ENCODE assay signal across 9 cellular contexts in the genomic region with DNA sequence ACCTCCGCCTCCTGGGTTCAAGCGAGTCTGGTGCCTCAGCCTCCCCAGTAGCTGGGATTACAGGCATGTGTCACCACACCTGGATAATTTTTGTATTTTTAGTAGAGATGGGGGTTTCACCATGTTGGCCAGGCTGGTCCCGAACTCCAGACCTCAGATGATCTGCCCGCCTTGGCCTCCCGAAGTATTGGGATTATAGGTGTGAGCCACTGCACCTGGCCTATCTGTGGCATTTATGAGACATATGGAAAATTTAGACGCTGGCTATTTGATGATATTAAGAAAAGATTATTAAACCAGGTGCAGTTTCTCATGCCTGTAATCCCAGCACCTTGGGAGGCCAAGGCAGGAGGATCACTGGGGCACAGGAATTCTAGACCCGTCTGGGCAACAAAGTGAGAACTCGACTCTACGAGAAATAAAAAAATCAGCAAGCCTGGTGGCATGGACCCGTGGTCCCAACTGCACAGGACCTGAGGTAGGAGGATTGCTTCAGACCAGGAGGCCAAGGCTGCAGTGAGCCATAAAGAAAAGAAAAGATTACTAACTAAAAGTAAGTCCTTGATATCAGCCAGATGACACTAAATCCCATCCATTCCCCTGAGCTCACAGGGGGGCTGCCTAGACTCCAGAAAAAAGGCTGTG. TPM values are rescaled to one million over a fixed set of nuclear protein-coding genes. Genes with fewer than 3 reads are reported as not detected.
A peak's percentile ranks its signal among the peaks of the same experiment; 100 is the strongest.
DNase-seq lines count a peak whose midpoint lies in the region; ATAC-seq, FAIRE-seq and TF ChIP-seq lines count a peak whose summit lies in the region.
"Not testable (repeated sequence)": the region's sequence is repeated elsewhere in the genome, so short reads cannot be mapped to it uniquely, and the experiment has no call there.
"Had no signal": no experiment of that assay in that cellular context is flagged by ENCODE, and none has a peak within 500 bp of the region (broad histone marks: within the 10 kb centered on the region; RNA-seq: fewer than 3 reads in every experiment).

No MANE protein-coding gene starts in this region.

- not testable (repeated sequence) for H3K27me3 ChIP-seq in RWPE2 (ENCODE audit: insufficient read depth, poor library complexity, severe bottlenecking); K562 (ENCODE audit: control insufficient read depth in 2 of 2, insufficient read depth in 2 of 2, low read length in 2 of 2); HepG2 (ENCODE audit: control insufficient read depth in 1 of 2, insufficient read depth in 2 of 2, low read length in 2 of 2); ovary

- intact Hi-C loops in K562 (cut with micrococcal nuclease); head of caudate nucleus (cut with DNase I); HepG2 (cut with micrococcal nuclease; ENCODE audit: unreplicated experiment); ovary (cut with DNase I): not testable (repeated sequence)

- POLR2A ChIA-PET in K562 (lab: Yijun Ruan, JAX): interaction anchor here (0.6 to 3.0 kb wide), 4 partner anchors 12 to 1339 kb away, joined by 3 to 8 read pairs (median 5); no protein-coding TSS in a partner anchor
- POLR2A ChIA-PET in HepG2 (lab: Yijun Ruan, JAX): interaction anchor here (1.0 kb wide), 1 partner anchor 8 kb away, joined by 4 read pairs; no protein-coding TSS in a partner anchor

- in situ Hi-C loops in K562 (cut with MboI); HepG2 (cut with HindIII; ENCODE audit: extremely low pct_ligation_motif_present, low pct_unique_long_range_greater_than_20kb): not testable (repeated sequence)

- not testable (repeated sequence) for H3K4me3 ChIP-seq in RWPE2 (ENCODE audit: severe bottlenecking); K562; HepG2 (replicated peaks in 1 of 3; ENCODE audit: insufficient read depth in 1 of 3, low read depth in 2 of 3, low read length in 3 of 3); ovary

- not testable (repeated sequence) for TF ChIP-seq CTCF in RWPE2 (IDR thresholded peaks at IDR 0.05; ENCODE audit: poor library complexity, severe bottlenecking); K562 (IDR thresholded peaks at IDR 0.05 in 2 of 3, conservative IDR thresholded peaks at IDR 0.05 in 1 of 3; ENCODE audit: insufficient read depth in 2 of 3, low read depth in 1 of 3, low read length in 3 of 3); HepG2 (CRISPR knock-in tag; IDR thresholded peaks at IDR 0.05); ovary (IDR thresholded peaks at IDR 0.05)

- not testable (repeated sequence) for H2AFZ ChIP-seq in K562 (ENCODE audit: low read depth, low read length); HepG2 (ENCODE audit: low read length)

- H3K9me3 ChIP-seq in RWPE2 (ENCODE audit: severe bottlenecking); K562 (replicated peaks; ENCODE audit: control insufficient read depth, insufficient read depth, low read depth, low read length); HepG2 (ENCODE audit: low read length); ovary: not testable (repeated sequence)

- not testable (repeated sequence) for H3K9me1 ChIP-seq in K562 (ENCODE audit: control insufficient read depth, insufficient read depth, low read length)

- WGBS in K562 (ENCODE audit: insufficient coverage, low coverage, missing lambda C conversion rate): 85% methylated on average over 10 of the region's 10 CpGs
- 92% methylated on average over 10 of the region's 10 CpGs for WGBS in HepG2 (ENCODE audit: low lambda C conversion rate)
- 85 to 89% (median 87%) methylated on average over 10 of the region's 10 CpGs for WGBS in ovary, 3 donors

- not testable (repeated sequence) for H3K27ac ChIP-seq in RWPE2 (ENCODE audit: poor library complexity, severe bottlenecking); K562 (ENCODE audit: extremely low read depth, low read depth, low read length); HepG2 (ENCODE audit: extremely low read length, insufficient read depth, low read length); ovary

- not testable (repeated sequence) for H3K4me1 ChIP-seq in RWPE2 (ENCODE audit: insufficient read depth, poor library complexity, severe bottlenecking); K562 (replicated peaks in 1 of 2; ENCODE audit: control insufficient read depth in 2 of 2, insufficient read depth in 2 of 2, low read length in 2 of 2); ovary (ENCODE audit: insufficient read depth)
- H3K4me1 ChIP-seq in HepG2 (ENCODE audit: insufficient read depth, low read length): peaks cover 30% of the 10 kb centered on the region

- peaks cover 21% of the 10 kb centered on the region for H3K36me3 ChIP-seq in RWPE2 (ENCODE audit: low read depth)
- H3K36me3 ChIP-seq in K562 (ENCODE audit: control insufficient read depth, insufficient read depth, low read length): peaks cover 64% of the 10 kb centered on the region
- peaks cover 31 to 79% of the 10 kb centered on the region in 2 experiments for H3K36me3 ChIP-seq in HepG2 (replicated peaks in 1 of 2; ENCODE audit: control insufficient read depth in 1 of 2, insufficient read depth in 2 of 2, low read length in 2 of 2)
- not testable (repeated sequence) for H3K36me3 ChIP-seq in ovary

- DNase-seq in RWPE2 (ENCODE audit: low spot score) (peak; percentile 34), head of caudate nucleus (peak in 23 of 42 donors; percentile 1 to 60 (median 13)), ovary (peak in 3 of 5 donors; percentile 12 to 28 (median 13))
- peak; percentile 17 for DNase-seq in activated T-cell treated with anti-CD3 and anti-CD28 coated beads, Interleukin-2, amount 50 U/mL, for 1 hour
- not testable (repeated sequence) for DNase-seq in K562 (ENCODE audit: extremely low read depth in 1 of 4, low spot score in 3 of 4); HepG2 (ENCODE audit: low spot score)
- DNase-seq in stimulated activated CD8-positive, alpha-beta memory T cell treated with anti-CD3 and anti-CD28 coated beads, Interleukin-4, amount 100 ng/mL, for 48 hours: peak; percentile 25

- ATAC-seq in RWPE2 (ENCODE audit: low read depth); K562; HepG2: not testable (repeated sequence)

- H3K79me2 ChIP-seq in K562 (ENCODE audit: control insufficient read depth, insufficient read depth, low read length) (peaks cover 64% of the 10 kb centered on the region), HepG2 (ENCODE audit: insufficient read depth, low read length) (peaks cover 65% of the 10 kb centered on the region)

- H3K4me2 ChIP-seq in K562 (ENCODE audit: insufficient read depth, low read length); HepG2 (ENCODE audit: low read depth, low read length): not testable (repeated sequence)

- peaks cover 10% of the 10 kb centered on the region; the same call in 1 of the 2 replicates for H4K20me1 ChIP-seq in K562 (replicated peaks; ENCODE audit: control insufficient read depth, insufficient read depth, low read length)
- H4K20me1 ChIP-seq in HepG2 (ENCODE audit: insufficient read depth, low read length): peaks cover 30% of the 10 kb centered on the region

- not testable (repeated sequence) for TF ChIP-seq RAD21 in K562 (CRISPR knock-in tag; conservative IDR thresholded peaks at IDR 0.05 in 1 of 2, IDR thresholded peaks at IDR 0.05 in 1 of 2); HepG2 (CRISPR knock-in tag; IDR thresholded peaks at IDR 0.05)

- TF ChIP-seq EP300 in K562 (IDR thresholded peaks at IDR 0.05; ENCODE audit: low read length); HepG2 (IDR thresholded peaks at IDR 0.05; ENCODE audit: low read depth in 2 of 2, low read length in 2 of 2); HepG2 (CRISPR knock-in tag; IDR thresholded peaks at IDR 0.05; ENCODE audit: borderline replicate concordance); ovary (IDR thresholded peaks at IDR 0.05): not testable (repeated sequence)

- FAIRE-seq in K562 (lab: Jason Lieb, UNC); HepG2 (lab: Jason Lieb, UNC): not testable (repeated sequence)

- not testable (repeated sequence) for TF ChIP-seq POLR2A in K562 (conservative IDR thresholded peaks at IDR 0.05); HepG2 (IDR thresholded peaks at IDR 0.05; ENCODE audit: insufficient read depth in 1 of 2, low read depth in 2 of 2, low read length in 2 of 2); ovary (IDR thresholded peaks at IDR 0.05)

- peak overlapping the region in 1 of 2 experiments; percentile 0; a peak in 1 of 4 replicates for H3K9ac ChIP-seq in K562 (ENCODE audit: insufficient read depth in 1 of 2, low read depth in 2 of 2, low read length in 2 of 2)
- not testable (repeated sequence) for H3K9ac ChIP-seq in HepG2 (ENCODE audit: insufficient read depth, low read depth, low read length)

- CTCF ChIA-PET in K562 (lab: Yijun Ruan, JAX; ENCODE audit: low intra/inter-chr PET ratio); HepG2 (lab: Yijun Ruan, JAX; ENCODE audit: low intra/inter-chr PET ratio, low total read pairs): not testable (repeated sequence)

- BruUV-seq in K562 (replicated peaks; lab: Mats Ljungman, UMichigan); HepG2 (replicated peaks; lab: Mats Ljungman, UMichigan): not testable (repeated sequence)

RNA-seq across cellular contexts. Expression of gene NBPF1, which starts 23.3 kb away (rescaled TPM):
- 56.6 and 102 TPM in 2 replicates for total RNA-seq in K562 (2011; cell fraction: chromatin; rRNA removed; ENCODE audit: low replicate concordance)
- total RNA-seq in K562 (2011; cell fraction: nucleolus; rRNA removed): 36.9 and 44.1 TPM in 2 replicates
- 89.4 and 146 TPM in 2 replicates for total RNA-seq in K562 (2011; cell fraction: nucleoplasm; rRNA removed)
- total RNA-seq in K562 (2014; rRNA removed) (15.1 and 19.0 TPM in 2 replicates), K562 (2014; rRNA removed; fragmentation: Illumina TruSeq; extraction: Trizol) (20.3 and 21.2 TPM in 2 replicates), K562 (2015; rRNA removed; fragmentation: Illumina TruSeq; extraction: Trizol) (39.1 and 42.6 TPM in 2 replicates), K562 (2021) (31.4 and 33.6 TPM in 2 replicates), HepG2 (2016; rRNA removed; fragmentation: Illumina TruSeq; extraction: Trizol) (35.6 and 36.2 TPM in 2 replicates), ovary (100 to 1,000 TPM in 1 of 7 donors, 10 to 100 TPM in 6; 30.4 to 111 (median 55.9) TPM)
- polyA plus RNA-seq in K562 (2011; rRNA removed) (36.5 and 41.3 TPM in 2 replicates), K562 (2014; fragmentation: Illumina TruSeq; extraction: Trizol) (27.6 and 35.0 TPM in 2 replicates), K562 (2014; fragmentation: Nextera tagmentation; extraction: Ambion mirVana) (1 to 10 TPM; 5.2 to 7.9 TPM), K562 (2014; rRNA removed) (24.1 and 30.7 TPM in 2 replicates), HepG2 (2011; rRNA removed) (30.3 and 38.8 TPM in 2 replicates), ovary (10 to 100 TPM; 14.7 to 78.8 TPM)
- polyA plus RNA-seq in K562 (2011; cell fraction: cytosol; rRNA removed): 15.1 and 32.8 TPM in 2 replicates
- polyA plus RNA-seq in K562 (2011; cell fraction: nucleus; rRNA removed): 56.8 and 69.1 TPM in 2 replicates
- polyA plus RNA-seq in K562 (2012): 32.4 and 33.6 TPM in 2 replicates
- polyA minus RNA-seq in K562 (2011; rRNA and poly(A)+ RNA removed): 28.5 and 39.5 TPM in 2 replicates
- 10.4 and 15.7 TPM in 2 replicates for polyA minus RNA-seq in K562 (2011; cell fraction: cytosol; rRNA and poly(A)+ RNA removed)
- polyA minus RNA-seq in K562 (2011; cell fraction: nucleus; rRNA and poly(A)+ RNA removed): 39.3 and 69.2 TPM in 2 replicates
- total RNA-seq in HepG2 (2016; cell fraction: cytosol; rRNA removed; fragmentation: Illumina TruSeq; extraction: Trizol; ENCODE audit: low read depth): 2.8 and 3.7 TPM in 2 replicates
- 33.6 and 35.9 TPM in 2 replicates for total RNA-seq in HepG2 (2016; cell fraction: insoluble cytoplasmic fraction; rRNA removed; fragmentation: Illumina TruSeq; extraction: Trizol)
- total RNA-seq in HepG2 (2016; cell fraction: membrane; rRNA removed; fragmentation: Illumina TruSeq; extraction: Trizol): 12.7 and 15.7 TPM in 2 replicates
- 43.1 and 51.6 TPM in 2 replicates for total RNA-seq in HepG2 (2016; cell fraction: nucleus; rRNA removed; fragmentation: Illumina TruSeq; extraction: Trizol)
- 13.9 and 24.8 TPM in 2 replicates for polyA plus RNA-seq in HepG2 (2011; cell fraction: cytosol; rRNA removed)
- polyA plus RNA-seq in HepG2 (2011; cell fraction: nucleus; rRNA removed): 44.1 and 66.8 TPM in 2 replicates
- 24.2 and 34.4 TPM in 2 replicates for polyA plus RNA-seq in HepG2 (2012)
- 3.5 and 3.8 TPM in 2 replicates for polyA plus RNA-seq in HepG2 (2016; cell fraction: cytosol; fragmentation: Illumina TruSeq; extraction: Trizol; ENCODE audit: low read depth)
- 24.0 and 26.6 TPM in 2 replicates for polyA plus RNA-seq in HepG2 (2016; cell fraction: insoluble cytoplasmic fraction; fragmentation: Illumina TruSeq; extraction: Trizol; ENCODE audit: low read depth)
- 12.4 and 14.6 TPM in 2 replicates for polyA plus RNA-seq in HepG2 (2016; cell fraction: membrane; fragmentation: Illumina TruSeq; extraction: Trizol; ENCODE audit: low read depth)
- 54.4 and 54.5 TPM in 2 replicates for polyA plus RNA-seq in HepG2 (2016; cell fraction: nucleus; fragmentation: Illumina TruSeq; extraction: Trizol; ENCODE audit: insufficient read depth, low read depth)
- polyA minus RNA-seq in HepG2 (2011; rRNA and poly(A)+ RNA removed; ENCODE audit: low replicate concordance): 29.8 and 35.9 TPM in 2 replicates
- 20.5 and 26.0 TPM in 2 replicates for polyA minus RNA-seq in HepG2 (2011; cell fraction: cytosol; rRNA and poly(A)+ RNA removed)
- polyA minus RNA-seq in HepG2 (2011; cell fraction: nucleus; rRNA and poly(A)+ RNA removed): 98.8 and 162 TPM in 2 replicates

RNA-seq across cellular contexts. Expression of gene RNU1-3, which starts 30.1 kb away (rescaled TPM):
- total RNA-seq in K562 (2011; cell fraction: chromatin; rRNA removed; ENCODE audit: low replicate concordance): under 0.01 TPM in 2 replicates
- under 0.01 and 21,200 TPM in 2 replicates for total RNA-seq in K562 (2011; cell fraction: nucleolus; rRNA removed)
- total RNA-seq in K562 (2011; cell fraction: nucleoplasm; rRNA removed): under 0.01 and 24,158 TPM in 2 replicates
- under 0.01 TPM in 2 replicates for total RNA-seq in K562 (2014; rRNA removed)
- 28,565 and 32,823 TPM in 2 replicates for total RNA-seq in K562 (2014; rRNA removed; fragmentation: Illumina TruSeq; extraction: Trizol)
- total RNA-seq in K562 (2015; rRNA removed; fragmentation: Illumina TruSeq; extraction: Trizol): 20,456 and 27,045 TPM in 2 replicates
- total RNA-seq in K562 (2021): 2,231 and 2,538 TPM in 2 replicates
- polyA plus RNA-seq in K562 (2011; rRNA removed): 83.9 TPM in 1 of 2 replicates, not detected in the other
- polyA plus RNA-seq in K562 (2011; cell fraction: cytosol; rRNA removed): under 0.01 TPM in 1 of 2 replicates, not detected in the other
- under 0.01 and 1,424 TPM in 2 replicates for polyA plus RNA-seq in K562 (2011; cell fraction: nucleus; rRNA removed)
- polyA plus RNA-seq in K562 (2012): 25.1 TPM in 1 of 2 replicates, not detected in the other
- not detected in 2 replicates for polyA plus RNA-seq in K562 (2014; fragmentation: Illumina TruSeq; extraction: Trizol)
- 1 to 10 TPM in 1 of 2 experiments, not detected in 1; 3.0 TPM for polyA plus RNA-seq in K562 (2014; fragmentation: Nextera tagmentation; extraction: Ambion mirVana)
- polyA plus RNA-seq in K562 (2014; rRNA removed): not detected in 2 replicates
- 10,756 and 20,531 TPM in 2 replicates for polyA minus RNA-seq in K562 (2011; rRNA and poly(A)+ RNA removed)
- polyA minus RNA-seq in K562 (2011; cell fraction: cytosol; rRNA and poly(A)+ RNA removed): 58,964 and 66,171 TPM in 2 replicates
- 66,769 and 85,880 TPM in 2 replicates for polyA minus RNA-seq in K562 (2011; cell fraction: nucleus; rRNA and poly(A)+ RNA removed)
- total RNA-seq in HepG2 (2016; rRNA removed; fragmentation: Illumina TruSeq; extraction: Trizol): 859 and 11,018 TPM in 2 replicates
- 16,281 and 17,236 TPM in 2 replicates for total RNA-seq in HepG2 (2016; cell fraction: cytosol; rRNA removed; fragmentation: Illumina TruSeq; extraction: Trizol; ENCODE audit: low read depth)
- total RNA-seq in HepG2 (2016; cell fraction: insoluble cytoplasmic fraction; rRNA removed; fragmentation: Illumina TruSeq; extraction: Trizol): 1,309 and 10,613 TPM in 2 replicates
- total RNA-seq in HepG2 (2016; cell fraction: membrane; rRNA removed; fragmentation: Illumina TruSeq; extraction: Trizol): 2,848 and 3,475 TPM in 2 replicates
- 52,466 and 64,417 TPM in 2 replicates for total RNA-seq in HepG2 (2016; cell fraction: nucleus; rRNA removed; fragmentation: Illumina TruSeq; extraction: Trizol)
- under 0.01 TPM in 2 replicates for polyA plus RNA-seq in HepG2 (2011; rRNA removed)
- polyA plus RNA-seq in HepG2 (2011; cell fraction: cytosol; rRNA removed): under 0.01 TPM in 2 replicates
- under 0.01 TPM in 2 replicates for polyA plus RNA-seq in HepG2 (2011; cell fraction: nucleus; rRNA removed)
- polyA plus RNA-seq in HepG2 (2012): 59.2 and 78.2 TPM in 2 replicates
- polyA plus RNA-seq in HepG2 (2016; cell fraction: cytosol; fragmentation: Illumina TruSeq; extraction: Trizol; ENCODE audit: low read depth): 27.3 and 44.4 TPM in 2 replicates
- polyA plus RNA-seq in HepG2 (2016; cell fraction: insoluble cytoplasmic fraction; fragmentation: Illumina TruSeq; extraction: Trizol; ENCODE audit: low read depth): not detected in 2 replicates
- not detected in 2 replicates for polyA plus RNA-seq in HepG2 (2016; cell fraction: membrane; fragmentation: Illumina TruSeq; extraction: Trizol; ENCODE audit: low read depth)
- polyA plus RNA-seq in HepG2 (2016; cell fraction: nucleus; fragmentation: Illumina TruSeq; extraction: Trizol; ENCODE audit: insufficient read depth, low read depth): 32.8 TPM in 1 of 2 replicates, not detected in the other
- 12,820 and 15,604 TPM in 2 replicates for polyA minus RNA-seq in HepG2 (2011; rRNA and poly(A)+ RNA removed; ENCODE audit: low replicate concordance)
- 90,102 and 105,040 TPM in 2 replicates for polyA minus RNA-seq in HepG2 (2011; cell fraction: cytosol; rRNA and poly(A)+ RNA removed)
- 42,574 and 58,030 TPM in 2 replicates for polyA minus RNA-seq in HepG2 (2011; cell fraction: nucleus; rRNA and poly(A)+ RNA removed)
- 1,000 to 10,000 TPM in 5 of 7 donors, under 1 TPM in 2; under 0.01 to 7,521 (median 3,807) TPM for total RNA-seq in ovary
- polyA plus RNA-seq in ovary: not detected
- total RNA-seq: GM23338 had no signal
- polyA plus RNA-seq: GM23338; naive thymus-derived CD4-positive, alpha-beta T cell had no signal
